In genomic region chr5:111158105-111158744, GRCh38 we compare ENCODE assay signal across 8 cellular contexts.
DNase-seq lines count a peak whose midpoint lies in the region; ATAC-seq and TF ChIP-seq lines count a peak whose summit lies in the region.

No MANE protein-coding gene starts in this region.

- peaks cover 0 to 3% (median 0%) of the 10 kb centered on the region in 4 donors for H3K4me1 Mint-ChIP-seq in CD4-positive, CD25-positive, alpha-beta regulatory T cell
- peaks cover 17% of the 10 kb centered on the region for H3K4me1 Mint-ChIP-seq in activated T-cell treated with anti-CD3 and anti-CD28 coated beads, Interleukin-2, amount 50 U/mL, for 72 hours (ENCODE audit: low read depth)

- H3K4me1 ChIP-seq in CD4-positive, CD25-positive, alpha-beta regulatory T cell (ENCODE audit: control insufficient read depth, insufficient read depth, low read length, poor library complexity, severe bottlenecking), result peaks cover 3% of the 10 kb centered on the region
- H3K4me1 ChIP-seq in Peyer's patch (no peaks in the 10 kb centered on the region), thyroid gland (no peaks in the 10 kb centered on the region)

- no peak overlapping the region for H3K27ac Mint-ChIP-seq in CD4-positive, CD25-positive, alpha-beta regulatory T cell
- no peak overlapping the region for H3K27ac Mint-ChIP-seq in activated T-cell treated with anti-CD3 and anti-CD28 coated beads, Interleukin-2, amount 50 U/mL, for 72 hours

- H3K27ac ChIP-seq in CD4-positive, CD25-positive, alpha-beta regulatory T cell (ENCODE audit: insufficient read depth, low read length, poor library complexity, severe bottlenecking), result no peak overlapping the region
- no peak overlapping the region for H3K27ac ChIP-seq in Peyer's patch
- H3K27ac ChIP-seq in thyroid gland, result no peak overlapping the region

- peaks cover 0 to 2% (median 0%) of the 10 kb centered on the region in 7 donors for H3K9me3 Mint-ChIP-seq in CD4-positive, CD25-positive, alpha-beta regulatory T cell
- no peaks in the 10 kb centered on the region for H3K9me3 Mint-ChIP-seq in activated T-cell treated with anti-CD3 and anti-CD28 coated beads, Interleukin-2, amount 50 U/mL, for 72 hours

- ATAC-seq in CD4-positive, CD25-positive, alpha-beta regulatory T cell (ENCODE audit: low read depth in 2 of 2), result peak; percentile 81 to 85
- peak; percentile 77 for ATAC-seq in GM19328 (IDR thresholded peaks at IDR 0.05; ENCODE audit: unreplicated experiment)
- peak; percentile 66 to 68 for ATAC-seq in activated T-cell treated with anti-CD3 and anti-CD28 coated beads, Interleukin-2, amount 50 U/mL, for 72 hours (replicated peaks in 1 of 2)

- H3K36me3 ChIP-seq in CD4-positive, CD25-positive, alpha-beta regulatory T cell (ENCODE audit: control insufficient read depth, insufficient read depth, low read length), result no peaks in the 10 kb centered on the region
- H3K36me3 ChIP-seq in Peyer's patch (no peaks in the 10 kb centered on the region), thyroid gland (no peaks in the 10 kb centered on the region)

- TF ChIP-seq POLR2A in Peyer's patch (IDR thresholded peaks at IDR 0.05), result no peak
- no peak for TF ChIP-seq POLR2A in thyroid gland (IDR thresholded peaks at IDR 0.05)

- no peaks in the 10 kb centered on the region for H3K27me3 ChIP-seq in CD4-positive, CD25-positive, alpha-beta regulatory T cell (ENCODE audit: control insufficient read depth, insufficient read depth, low read length)
- H3K27me3 ChIP-seq in Peyer's patch (no peaks in the 10 kb centered on the region), thyroid gland (no peaks in the 10 kb centered on the region)

- intact Hi-C loops in thyroid gland (cut with DNase I), result no loop called here

- DNase-seq in CD4-positive, CD25-positive, alpha-beta regulatory T cell, result peak; percentile 69 to 82 (median 74)
- DNase-seq in HuH-7 (ENCODE audit: low spot score), result peak; percentile 15
- DNase-seq in Peyer's patch, result peak in 2 of 3 donors; percentile 80 to 91
- peak; percentile 77 to 79 for DNase-seq in activated T-cell treated with anti-CD3 and anti-CD28 coated beads, Interleukin-2, amount 50 U/mL, for 72 hours
- DNase-seq in fibroblast of pulmonary artery (ENCODE audit: low read depth), result peak; percentile 91
- peak; percentile 38 for DNase-seq in occipital lobe (lab: John Stamatoyannopoulos, UW)
- DNase-seq in thyroid gland, result peak; percentile 66 to 67

- no peak overlapping the region for H3K4me3 Mint-ChIP-seq in CD4-positive, CD25-positive, alpha-beta regulatory T cell
- no peak overlapping the region for H3K4me3 Mint-ChIP-seq in activated T-cell treated with anti-CD3 and anti-CD28 coated beads, Interleukin-2, amount 50 U/mL, for 72 hours

- WGBS in thyroid gland, 2 donors, result 17 to 19% methylated on average over 9 of the region's 9 CpGs

- H3K27me3 Mint-ChIP-seq in CD4-positive, CD25-positive, alpha-beta regulatory T cell, result peaks cover 20% of the 10 kb centered on the region
- no peaks in the 10 kb centered on the region for H3K27me3 Mint-ChIP-seq in activated T-cell treated with anti-CD3 and anti-CD28 coated beads, Interleukin-2, amount 50 U/mL, for 72 hours (ENCODE audit: low read depth)

- H3K36me3 Mint-ChIP-seq in CD4-positive, CD25-positive, alpha-beta regulatory T cell, result no peaks in the 10 kb centered on the region
- H3K36me3 Mint-ChIP-seq in activated T-cell treated with anti-CD3 and anti-CD28 coated beads, Interleukin-2, amount 50 U/mL, for 72 hours (ENCODE audit: insufficient read depth in 2 of 2), result peaks cover 0 to 3% of the 10 kb centered on the region in 2 donors

- no peaks in the 10 kb centered on the region for H3K9me3 ChIP-seq in CD4-positive, CD25-positive, alpha-beta regulatory T cell (ENCODE audit: control insufficient read depth in 2 of 2, low read length in 2 of 2)
- H3K9me3 ChIP-seq in Peyer's patch (no peaks in the 10 kb centered on the region), thyroid gland (no peaks in the 10 kb centered on the region)

- TF ChIP-seq CTCF in Peyer's patch (IDR thresholded peaks at IDR 0.05) (peak; percentile 91 to 99 (median 98)), fibroblast of pulmonary artery (IDR thresholded peaks at IDR 0.05; ENCODE audit: low read length, missing control alignments) (no peak), thyroid gland (IDR thresholded peaks at IDR 0.05) (peak; percentile 87 to 100 (median 94))

- no peak overlapping the region for H3K4me3 ChIP-seq in CD4-positive, CD25-positive, alpha-beta regulatory T cell (ENCODE audit: low read depth, low read length)
- H3K4me3 ChIP-seq in Peyer's patch (no peak overlapping the region), fibroblast of pulmonary artery (replicated peaks; ENCODE audit: low read depth, low read length) (no peak overlapping the region), thyroid gland (replicated peaks in 1 of 3) (no peak overlapping the region)

Comparison
In these comparisons a context has a peak if more than half of its experiments do, and no peak if none do; other contexts are left out.
1. DNase-seq: peak in every context shown above with its lines; median percentile 91 in fibroblast of pulmonary artery; 86 in Peyer's patch; 78 in activated T-cell treated with anti-CD3 and anti-CD28 coated beads, Interleukin-2, amount 50 U/mL, for 72 hours; 74 in CD4-positive, CD25-positive, alpha-beta regulatory T cell; 66 in thyroid gland; 38 in occipital lobe; 15 in HuH-7.